In the genomic region with DNA sequence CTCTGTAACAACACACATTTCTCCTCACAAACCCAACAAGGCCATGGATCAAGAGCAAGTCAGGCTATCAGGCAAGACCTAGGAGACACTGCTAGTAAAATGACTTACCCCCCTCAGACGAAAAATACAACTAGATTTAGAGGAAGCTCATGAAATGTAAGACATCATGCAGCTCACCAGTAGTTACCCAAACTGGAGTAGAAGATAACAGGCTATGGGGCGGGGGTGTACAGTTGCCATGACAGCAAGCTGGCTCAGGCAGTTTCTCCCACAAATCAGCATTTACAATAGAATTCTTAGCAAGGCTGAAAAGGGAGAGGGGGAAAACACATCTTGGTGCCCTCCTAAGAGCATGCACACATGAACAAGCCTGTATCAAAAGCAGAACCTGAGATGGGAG, we compare ENCODE assay signal across 11 cellular contexts. TPM values are rescaled to one million over a fixed set of nuclear protein-coding genes. Genes with fewer than 3 reads are reported as not detected.
DNase-seq lines count a peak whose midpoint lies in the region; ATAC-seq and TF ChIP-seq lines count a peak whose summit lies in the region.
"Had no signal": no experiment of that assay in that cellular context is flagged by ENCODE, and none has a peak within 500 bp of the region (broad histone marks: within the 10 kb centered on the region; RNA-seq: fewer than 3 reads in every experiment).

No MANE protein-coding gene starts in this region.

- peak overlapping the region; percentile 81 for H3K4me3 Mint-ChIP-seq in activated T-helper 2 cell treated with anti-CD3 and anti-CD28 coated beads, Interferon-gamma antibody, Interleukin-2, Interleukin-4, amounts not matched to agents 10 μg/mL and 5 μg/mL and 100 μg/mL, durations not matched to agents 14 hours and 24 hours and 36 hours (ENCODE audit: low read depth)
- H3K4me3 Mint-ChIP-seq in immature natural killer cell, result peak overlapping the region; percentile 3 to 84 (median 58)

- H3K27me3 Mint-ChIP-seq in activated T-helper 2 cell treated with anti-CD3 and anti-CD28 coated beads, Interferon-gamma antibody, Interleukin-2, Interleukin-4, amounts not matched to agents 10 μg/mL and 5 μg/mL and 100 μg/mL, durations not matched to agents 14 hours and 24 hours and 36 hours (ENCODE audit: low read depth), result no peaks in the 10 kb centered on the region
- peaks cover 0 to 10% (median 3%) of the 10 kb centered on the region in 3 donors for H3K27me3 Mint-ChIP-seq in immature natural killer cell (ENCODE audit: low read depth in 3 of 3)

- 46 to 53% methylated on average over 2 of the region's 2 CpGs for WGBS in heart right ventricle, 2 donors
- 27 to 34% methylated on average over 2 of the region's 2 CpGs for WGBS in tibial nerve, 2 donors

- H3K36me3 Mint-ChIP-seq in activated T-helper 2 cell treated with anti-CD3 and anti-CD28 coated beads, Interferon-gamma antibody, Interleukin-2, Interleukin-4, amounts not matched to agents 10 μg/mL and 5 μg/mL and 100 μg/mL, durations not matched to agents 14 hours and 24 hours and 36 hours (ENCODE audit: low read depth), result peaks cover 79% of the 10 kb centered on the region
- H3K36me3 Mint-ChIP-seq in immature natural killer cell, result peaks cover 4 to 18% (median 4%) of the 10 kb centered on the region in 3 donors

- peaks cover 18% of the 10 kb centered on the region for H3K4me1 ChIP-seq in cardiac muscle cell (ENCODE audit: low read depth)
- peaks cover 17 to 69% (median 66%) of the 10 kb centered on the region in 9 donors for H3K4me1 ChIP-seq in heart right ventricle
- H3K4me1 ChIP-seq in tibial nerve, result peaks cover 0 to 72% (median 55%) of the 10 kb centered on the region in 4 donors

- H3K36me3 ChIP-seq in cardiac muscle cell (peaks cover 2% of the 10 kb centered on the region), heart right ventricle (peaks cover 0 to 56% (median 20%) of the 10 kb centered on the region in 9 donors), tibial nerve (peaks cover 0 to 30% (median under 1%) of the 10 kb centered on the region in 3 donors)

- H3K27ac ChIP-seq in cardiac muscle cell (peak overlapping the region; percentile 41), heart right ventricle (peak overlapping the region in 5 of 10 donors; percentile 30 to 93 (median 56)), tibial nerve (peak overlapping the region in 3 of 4 donors; percentile 37 to 70 (median 65))

- peaks cover 53% of the 10 kb centered on the region for H3K4me1 Mint-ChIP-seq in activated T-helper 2 cell treated with anti-CD3 and anti-CD28 coated beads, Interferon-gamma antibody, Interleukin-2, Interleukin-4, amounts not matched to agents 10 μg/mL and 5 μg/mL and 100 μg/mL, durations not matched to agents 14 hours and 24 hours and 36 hours (ENCODE audit: low read depth)
- peaks cover 76 to 86% of the 10 kb centered on the region in 2 donors for H3K4me1 Mint-ChIP-seq in immature natural killer cell

- TF ChIP-seq POLR2A in tibial nerve (IDR thresholded peaks at IDR 0.05), result no peak
- TF ChIP-seq POLR2A in GM18505 (IDR thresholded peaks at IDR 0.05; ENCODE audit: borderline replicate concordance, extremely low read depth, insufficient read depth, insufficient read length), result no peak

- intact Hi-C loops in heart right ventricle (cut with DNase I), result loop anchor here in 1 of 10 donors (5.0 kb wide), 1 partner anchor 186 kb away; a partner anchor contains a TSS
- intact Hi-C loops in activated T-helper 2 cell treated with anti-CD3 and anti-CD28 coated beads, Interferon-gamma antibody, Interleukin-2, Interleukin-4, amounts not matched to agents 10 μg/mL and 5 μg/mL and 100 μg/mL, durations not matched to agents 14 hours and 24 hours and 36 hours (cut with micrococcal nuclease), result no loop called here

- DNase-seq in cardiac muscle cell (ENCODE audit: low read depth in 1 of 2, low spot score in 1 of 2), result peak in 1 of 2 donors; percentile 33
- DNase-seq in heart right ventricle, result no peak
- no peak for DNase-seq in activated T-helper 2 cell treated with anti-CD3 and anti-CD28 coated beads, Interferon-gamma antibody, Interleukin-2, Interleukin-4, amounts not matched to agents 10 μg/mL and 5 μg/mL and 100 μg/mL, durations not matched to agents 14 hours and 24 hours and 36 hours (ENCODE audit: low spot score)
- no peak for DNase-seq in immature natural killer cell
- no peak for DNase-seq in tibial nerve (ENCODE audit: low spot score in 2 of 2)
- no peak for DNase-seq in activated CD4-positive, CD25-positive, alpha-beta regulatory T cell treated with anti-CD3 and anti-CD28 coated beads, Interleukin-2, amount 50 U/mL, for 72 hours
- DNase-seq in iPS-NIHi11 (ENCODE audit: low spot score), result no peak
- DNase-seq: midbrain, NCI-H2227 treated with DMSO at 0.1 percent for 48 hours had no signal

- peak overlapping the region; percentile 48 for H3K27ac Mint-ChIP-seq in activated T-helper 2 cell treated with anti-CD3 and anti-CD28 coated beads, Interferon-gamma antibody, Interleukin-2, Interleukin-4, amounts not matched to agents 10 μg/mL and 5 μg/mL and 100 μg/mL, durations not matched to agents 14 hours and 24 hours and 36 hours
- H3K27ac Mint-ChIP-seq in immature natural killer cell, result peak overlapping the region; percentile 74 to 99 (median 92)

- no peaks in the 10 kb centered on the region for H3K27me3 ChIP-seq in cardiac muscle cell
- H3K27me3 ChIP-seq in heart right ventricle, result no peaks in the 10 kb centered on the region
- no peaks in the 10 kb centered on the region for H3K27me3 ChIP-seq in tibial nerve

- ATAC-seq in heart right ventricle, result no peak
- ATAC-seq in GM18505 (IDR thresholded peaks at IDR 0.05; ENCODE audit: unreplicated experiment), result no peak

- no peaks in the 10 kb centered on the region for H3K9me3 Mint-ChIP-seq in activated T-helper 2 cell treated with anti-CD3 and anti-CD28 coated beads, Interferon-gamma antibody, Interleukin-2, Interleukin-4, amounts not matched to agents 10 μg/mL and 5 μg/mL and 100 μg/mL, durations not matched to agents 14 hours and 24 hours and 36 hours
- H3K9me3 Mint-ChIP-seq in immature natural killer cell, result peaks cover 0 to 2% (median 0%) of the 10 kb centered on the region in 6 donors

- TF ChIP-seq EP300 in tibial nerve (IDR thresholded peaks at IDR 0.05), result no peak

- TF ChIP-seq CTCF in cardiac muscle cell (IDR thresholded peaks at IDR 0.05; ENCODE audit: low read depth, low read length) (no peak), heart right ventricle (IDR thresholded peaks at IDR 0.05) (no peak), tibial nerve (IDR thresholded peaks at IDR 0.05) (no peak)

- H3K9me3 ChIP-seq in cardiac muscle cell (ENCODE audit: low read depth) (no peaks in the 10 kb centered on the region), heart right ventricle (no peaks in the 10 kb centered on the region), tibial nerve (no peaks in the 10 kb centered on the region)

- H3K4me3 ChIP-seq in cardiac muscle cell (no peak overlapping the region), heart right ventricle (peak overlapping the region in 1 of 10 donors; percentile 79), tibial nerve (no peak overlapping the region)

RNA-seq across cellular contexts. Expression of a gene that starts 13.9 kb away (rescaled TPM):
- total RNA-seq in cardiac muscle cell (120 and 137 TPM in 2 replicates), heart right ventricle (100 to 1,000 TPM in 7 of 10 donors, 10 to 100 TPM in 3; 75.2 to 345 (median 129) TPM), tibial nerve (100 to 1,000 TPM; 170 to 251 (median 222) TPM)
- polyA plus RNA-seq in cardiac muscle cell (109 and 139 TPM in 2 replicates), heart right ventricle (10 to 100 TPM; 85.9 to 97.6 TPM), immature natural killer cell (1,000 to 10,000 TPM; 1,142 to 1,239 (median 1,223) TPM)
- total RNA-seq in activated T-helper 2 cell treated with anti-CD3 and anti-CD28 coated beads, Interferon-gamma antibody, Interleukin-2, Interleukin-4, amounts not matched to agents 10 μg/mL and 5 μg/mL and 100 μg/mL, durations not matched to agents 14 hours and 24 hours and 36 hours, result 696 and 759 TPM in 2 replicates

RNA-seq across cellular contexts. Expression of a gene that starts 23.1 kb away (rescaled TPM):
- total RNA-seq in cardiac muscle cell, result 0.18 TPM in 1 of 2 replicates, not detected in the other
- polyA plus RNA-seq in cardiac muscle cell, result not detected in 2 replicates
- under 1 TPM in 4 of 10 donors, not detected in 6; 0.07 to 0.45 (median 0.18) TPM for total RNA-seq in heart right ventricle
- polyA plus RNA-seq in heart right ventricle, result under 1 TPM; 0.01 to 0.07 TPM
- total RNA-seq in activated T-helper 2 cell treated with anti-CD3 and anti-CD28 coated beads, Interferon-gamma antibody, Interleukin-2, Interleukin-4, amounts not matched to agents 10 μg/mL and 5 μg/mL and 100 μg/mL, durations not matched to agents 14 hours and 24 hours and 36 hours, result 0.05 and 0.07 TPM in 2 replicates
- under 1 TPM in 1 of 3 donors, not detected in 2; 0.13 TPM for polyA plus RNA-seq in immature natural killer cell
- total RNA-seq in tibial nerve, result under 1 TPM in 3 of 4 donors, not detected in 1; under 0.01 to 0.30 (median 0.21) TPM
- polyA plus RNA-seq: BJ had no signal

RNA-seq across cellular contexts. Expression of a gene that starts 28.1 kb away (rescaled TPM):
- not detected in 2 replicates for total RNA-seq in cardiac muscle cell
- polyA plus RNA-seq in cardiac muscle cell, result not detected in 2 replicates
- 1 to 10 TPM in 2 of 10 donors, under 1 TPM in 1, not detected in 7; 0.76 to 1.1 (median 1.1) TPM for total RNA-seq in heart right ventricle
- under 1 TPM in 1 of 2 donors, not detected in 1; 0.22 TPM for polyA plus RNA-seq in heart right ventricle
- not detected in 2 replicates for total RNA-seq in activated T-helper 2 cell treated with anti-CD3 and anti-CD28 coated beads, Interferon-gamma antibody, Interleukin-2, Interleukin-4, amounts not matched to agents 10 μg/mL and 5 μg/mL and 100 μg/mL, durations not matched to agents 14 hours and 24 hours and 36 hours
- not detected for polyA plus RNA-seq in immature natural killer cell
- total RNA-seq in tibial nerve, result not detected
- polyA plus RNA-seq: BJ had no signal

RNA-seq across cellular contexts. Expression of a gene that starts 42.7 kb away (rescaled TPM):
- total RNA-seq in cardiac muscle cell (111 and 190 TPM in 2 replicates), heart right ventricle (100 to 1,000 TPM; 103 to 135 (median 112) TPM), tibial nerve (10 to 100 TPM; 43.5 to 68.2 (median 55.7) TPM)
- polyA plus RNA-seq in cardiac muscle cell (142 and 164 TPM in 2 replicates), heart right ventricle (10 to 100 TPM; 55.2 to 61.8 TPM), immature natural killer cell (10 to 100 TPM; 23.1 to 72.4 (median 52.4) TPM)
- 259 and 263 TPM in 2 replicates for total RNA-seq in activated T-helper 2 cell treated with anti-CD3 and anti-CD28 coated beads, Interferon-gamma antibody, Interleukin-2, Interleukin-4, amounts not matched to agents 10 μg/mL and 5 μg/mL and 100 μg/mL, durations not matched to agents 14 hours and 24 hours and 36 hours
